ENCODE assay signal across 1 cellular context in genomic region chr1:25360596-25361581, GRCh38.
TF ChIP-seq lines count a peak whose summit lies in the region.

No MANE protein-coding gene starts in this region.

TF ChIP-seq in K562, 482 proteins besides CTCF, POLR2A, EP300 and RAD21 (continued from another document and continues in another):
- TF ChIP-seq, protein P1, sequence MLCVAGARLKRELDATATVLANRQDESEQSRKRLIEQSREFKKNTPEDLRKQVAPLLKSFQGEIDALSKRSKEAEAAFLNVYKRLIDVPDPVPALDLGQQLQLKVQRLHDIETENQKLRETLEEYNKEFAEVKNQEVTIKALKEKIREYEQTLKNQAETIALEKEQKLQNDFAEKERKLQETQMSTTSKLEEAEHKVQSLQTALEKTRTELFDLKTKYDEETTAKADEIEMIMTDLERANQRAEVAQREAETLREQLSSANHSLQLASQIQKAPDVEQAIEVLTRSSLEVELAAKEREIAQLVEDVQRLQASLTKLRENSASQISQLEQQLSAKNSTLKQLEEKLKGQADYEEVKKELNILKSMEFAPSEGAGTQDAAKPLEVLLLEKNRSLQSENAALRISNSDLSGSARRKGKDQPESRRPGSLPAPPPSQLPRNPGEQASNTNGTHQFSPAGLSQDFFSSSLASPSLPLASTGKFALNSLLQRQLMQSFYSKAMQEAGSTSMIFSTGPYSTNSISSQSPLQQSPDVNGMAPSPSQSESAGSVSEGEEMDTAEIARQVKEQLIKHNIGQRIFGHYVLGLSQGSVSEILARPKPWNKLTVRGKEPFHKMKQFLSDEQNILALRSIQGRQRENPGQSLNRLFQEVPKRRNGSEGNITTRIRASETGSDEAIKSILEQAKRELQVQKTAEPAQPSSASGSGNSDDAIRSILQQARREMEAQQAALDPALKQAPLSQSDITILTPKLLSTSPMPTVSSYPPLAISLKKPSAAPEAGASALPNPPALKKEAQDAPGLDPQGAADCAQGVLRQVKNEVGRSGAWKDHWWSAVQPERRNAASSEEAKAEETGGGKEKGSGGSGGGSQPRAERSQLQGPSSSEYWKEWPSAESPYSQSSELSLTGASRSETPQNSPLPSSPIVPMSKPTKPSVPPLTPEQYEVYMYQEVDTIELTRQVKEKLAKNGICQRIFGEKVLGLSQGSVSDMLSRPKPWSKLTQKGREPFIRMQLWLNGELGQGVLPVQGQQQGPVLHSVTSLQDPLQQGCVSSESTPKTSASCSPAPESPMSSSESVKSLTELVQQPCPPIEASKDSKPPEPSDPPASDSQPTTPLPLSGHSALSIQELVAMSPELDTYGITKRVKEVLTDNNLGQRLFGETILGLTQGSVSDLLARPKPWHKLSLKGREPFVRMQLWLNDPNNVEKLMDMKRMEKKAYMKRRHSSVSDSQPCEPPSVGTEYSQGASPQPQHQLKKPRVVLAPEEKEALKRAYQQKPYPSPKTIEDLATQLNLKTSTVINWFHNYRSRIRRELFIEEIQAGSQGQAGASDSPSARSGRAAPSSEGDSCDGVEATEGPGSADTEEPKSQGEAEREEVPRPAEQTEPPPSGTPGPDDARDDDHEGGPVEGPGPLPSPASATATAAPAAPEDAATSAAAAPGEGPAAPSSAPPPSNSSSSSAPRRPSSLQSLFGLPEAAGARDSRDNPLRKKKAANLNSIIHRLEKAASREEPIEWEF (CRISPR knock-in tag; IDR thresholded peaks at IDR 0.05), result no peak
- TF ChIP-seq CEBPB (tag; IDR thresholded peaks at IDR 0.05), result peak; percentile 54; the same call in 1 of the 2 replicates
- no peak for TF ChIP-seq DLX4 (CRISPR knock-in tag; IDR thresholded peaks at IDR 0.05)
- no peak for TF ChIP-seq ZNF354B (CRISPR knock-in tag; IDR thresholded peaks at IDR 0.05)
- TF ChIP-seq, protein P2, sequence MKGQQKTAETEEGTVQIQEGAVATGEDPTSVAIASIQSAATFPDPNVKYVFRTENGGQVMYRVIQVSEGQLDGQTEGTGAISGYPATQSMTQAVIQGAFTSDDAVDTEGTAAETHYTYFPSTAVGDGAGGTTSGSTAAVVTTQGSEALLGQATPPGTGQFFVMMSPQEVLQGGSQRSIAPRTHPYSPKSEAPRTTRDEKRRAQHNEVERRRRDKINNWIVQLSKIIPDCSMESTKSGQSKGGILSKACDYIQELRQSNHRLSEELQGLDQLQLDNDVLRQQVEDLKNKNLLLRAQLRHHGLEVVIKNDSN (CRISPR knock-in tag; IDR thresholded peaks at IDR 0.05), result peak; percentile 73
- TF ChIP-seq, protein P3, sequence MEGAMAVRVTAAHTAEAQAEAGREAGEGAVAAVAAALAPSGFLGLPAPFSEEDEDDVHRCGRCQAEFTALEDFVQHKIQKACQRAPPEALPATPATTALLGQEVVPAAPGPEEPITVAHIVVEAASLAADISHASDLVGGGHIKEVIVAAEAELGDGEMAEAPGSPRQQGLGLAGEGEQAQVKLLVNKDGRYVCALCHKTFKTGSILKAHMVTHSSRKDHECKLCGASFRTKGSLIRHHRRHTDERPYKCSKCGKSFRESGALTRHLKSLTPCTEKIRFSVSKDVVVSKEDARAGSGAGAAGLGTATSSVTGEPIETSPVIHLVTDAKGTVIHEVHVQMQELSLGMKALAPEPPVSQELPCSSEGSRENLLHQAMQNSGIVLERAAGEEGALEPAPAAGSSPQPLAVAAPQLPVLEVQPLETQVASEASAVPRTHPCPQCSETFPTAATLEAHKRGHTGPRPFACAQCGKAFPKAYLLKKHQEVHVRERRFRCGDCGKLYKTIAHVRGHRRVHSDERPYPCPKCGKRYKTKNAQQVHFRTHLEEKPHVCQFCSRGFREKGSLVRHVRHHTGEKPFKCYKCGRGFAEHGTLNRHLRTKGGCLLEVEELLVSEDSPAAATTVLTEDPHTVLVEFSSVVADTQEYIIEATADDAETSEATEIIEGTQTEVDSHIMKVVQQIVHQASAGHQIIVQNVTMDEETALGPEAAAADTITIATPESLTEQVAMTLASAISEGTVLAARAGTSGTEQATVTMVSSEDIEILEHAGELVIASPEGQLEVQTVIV (CRISPR knock-in tag; IDR thresholded peaks at IDR 0.05; ENCODE audit: borderline replicate concordance), result no peak
- no peak for TF ChIP-seq HNRNPL (IDR thresholded peaks at IDR 0.05; ENCODE audit: low read depth, low read length)
- no peak for TF ChIP-seq SRSF3 (IDR thresholded peaks at IDR 0.05; ENCODE audit: insufficient read depth, low read length)
- TF ChIP-seq, protein P4, sequence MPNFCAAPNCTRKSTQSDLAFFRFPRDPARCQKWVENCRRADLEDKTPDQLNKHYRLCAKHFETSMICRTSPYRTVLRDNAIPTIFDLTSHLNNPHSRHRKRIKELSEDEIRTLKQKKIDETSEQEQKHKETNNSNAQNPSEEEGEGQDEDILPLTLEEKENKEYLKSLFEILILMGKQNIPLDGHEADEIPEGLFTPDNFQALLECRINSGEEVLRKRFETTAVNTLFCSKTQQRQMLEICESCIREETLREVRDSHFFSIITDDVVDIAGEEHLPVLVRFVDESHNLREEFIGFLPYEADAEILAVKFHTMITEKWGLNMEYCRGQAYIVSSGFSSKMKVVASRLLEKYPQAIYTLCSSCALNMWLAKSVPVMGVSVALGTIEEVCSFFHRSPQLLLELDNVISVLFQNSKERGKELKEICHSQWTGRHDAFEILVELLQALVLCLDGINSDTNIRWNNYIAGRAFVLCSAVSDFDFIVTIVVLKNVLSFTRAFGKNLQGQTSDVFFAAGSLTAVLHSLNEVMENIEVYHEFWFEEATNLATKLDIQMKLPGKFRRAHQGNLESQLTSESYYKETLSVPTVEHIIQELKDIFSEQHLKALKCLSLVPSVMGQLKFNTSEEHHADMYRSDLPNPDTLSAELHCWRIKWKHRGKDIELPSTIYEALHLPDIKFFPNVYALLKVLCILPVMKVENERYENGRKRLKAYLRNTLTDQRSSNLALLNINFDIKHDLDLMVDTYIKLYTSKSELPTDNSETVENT (CRISPR knock-in tag; IDR thresholded peaks at IDR 0.05), result no peak
- TF ChIP-seq ZNF212 (CRISPR knock-in tag; IDR thresholded peaks at IDR 0.05), result no peak
- no peak for TF ChIP-seq ZNF239 (CRISPR knock-in tag; IDR thresholded peaks at IDR 0.05)
- 0 out of 4 replicates have a peak, but pooled peaks of 1 of the 2 experiments have one; percentile 23 for TF ChIP-seq FOXK2 (conservative IDR thresholded peaks at IDR 0.05 in 1 of 2, IDR thresholded peaks at IDR 0.05 in 1 of 2; ENCODE audit: low read depth in 2 of 2)
- TF ChIP-seq PTTG1 (tag; IDR thresholded peaks at IDR 0.05; ENCODE audit: low read depth), result no peak
- TF ChIP-seq TAF15 (IDR thresholded peaks at IDR 0.05; ENCODE audit: low read depth, low read length), result no peak
- TF ChIP-seq, protein P5, sequence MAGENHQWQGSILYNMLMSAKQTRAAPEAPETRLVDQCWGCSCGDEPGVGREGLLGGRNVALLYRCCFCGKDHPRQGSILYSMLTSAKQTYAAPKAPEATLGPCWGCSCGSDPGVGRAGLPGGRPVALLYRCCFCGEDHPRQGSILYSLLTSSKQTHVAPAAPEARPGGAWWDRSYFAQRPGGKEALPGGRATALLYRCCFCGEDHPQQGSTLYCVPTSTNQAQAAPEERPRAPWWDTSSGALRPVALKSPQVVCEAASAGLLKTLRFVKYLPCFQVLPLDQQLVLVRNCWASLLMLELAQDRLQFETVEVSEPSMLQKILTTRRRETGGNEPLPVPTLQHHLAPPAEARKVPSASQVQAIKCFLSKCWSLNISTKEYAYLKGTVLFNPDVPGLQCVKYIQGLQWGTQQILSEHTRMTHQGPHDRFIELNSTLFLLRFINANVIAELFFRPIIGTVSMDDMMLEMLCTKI (IDR thresholded peaks at IDR 0.05; ENCODE audit: partially characterized antibody), result no peak
- TF ChIP-seq CAMTA2 (CRISPR knock-in tag; conservative IDR thresholded peaks at IDR 0.05), result no peak
- TF ChIP-seq STAT5A (IDR thresholded peaks at IDR 0.05; ENCODE audit: borderline replicate concordance, low read length), result no peak
- TF ChIP-seq, protein P6, sequence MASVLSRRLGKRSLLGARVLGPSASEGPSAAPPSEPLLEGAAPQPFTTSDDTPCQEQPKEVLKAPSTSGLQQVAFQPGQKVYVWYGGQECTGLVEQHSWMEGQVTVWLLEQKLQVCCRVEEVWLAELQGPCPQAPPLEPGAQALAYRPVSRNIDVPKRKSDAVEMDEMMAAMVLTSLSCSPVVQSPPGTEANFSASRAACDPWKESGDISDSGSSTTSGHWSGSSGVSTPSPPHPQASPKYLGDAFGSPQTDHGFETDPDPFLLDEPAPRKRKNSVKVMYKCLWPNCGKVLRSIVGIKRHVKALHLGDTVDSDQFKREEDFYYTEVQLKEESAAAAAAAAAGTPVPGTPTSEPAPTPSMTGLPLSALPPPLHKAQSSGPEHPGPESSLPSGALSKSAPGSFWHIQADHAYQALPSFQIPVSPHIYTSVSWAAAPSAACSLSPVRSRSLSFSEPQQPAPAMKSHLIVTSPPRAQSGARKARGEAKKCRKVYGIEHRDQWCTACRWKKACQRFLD (CRISPR knock-in tag; IDR thresholded peaks at IDR 0.05), result peak; percentile 72; the same call in 1 of the 2 replicates
- TF ChIP-seq HDAC8 (tag; IDR thresholded peaks at IDR 0.05), result 0 out of 2 replicates have a peak, but pooled peaks have one; percentile 20
- no peak for TF ChIP-seq AFF1 (IDR thresholded peaks at IDR 0.05; ENCODE audit: low read depth in 1 of 2, partially characterized antibody in 2 of 2)
- TF ChIP-seq ZNF282 (CRISPR knock-in tag; IDR thresholded peaks at IDR 0.05), result no peak
- TF ChIP-seq PRMT5 (CRISPR knock-in tag; IDR thresholded peaks at IDR 0.05), result no peak
- TF ChIP-seq, protein P7, sequence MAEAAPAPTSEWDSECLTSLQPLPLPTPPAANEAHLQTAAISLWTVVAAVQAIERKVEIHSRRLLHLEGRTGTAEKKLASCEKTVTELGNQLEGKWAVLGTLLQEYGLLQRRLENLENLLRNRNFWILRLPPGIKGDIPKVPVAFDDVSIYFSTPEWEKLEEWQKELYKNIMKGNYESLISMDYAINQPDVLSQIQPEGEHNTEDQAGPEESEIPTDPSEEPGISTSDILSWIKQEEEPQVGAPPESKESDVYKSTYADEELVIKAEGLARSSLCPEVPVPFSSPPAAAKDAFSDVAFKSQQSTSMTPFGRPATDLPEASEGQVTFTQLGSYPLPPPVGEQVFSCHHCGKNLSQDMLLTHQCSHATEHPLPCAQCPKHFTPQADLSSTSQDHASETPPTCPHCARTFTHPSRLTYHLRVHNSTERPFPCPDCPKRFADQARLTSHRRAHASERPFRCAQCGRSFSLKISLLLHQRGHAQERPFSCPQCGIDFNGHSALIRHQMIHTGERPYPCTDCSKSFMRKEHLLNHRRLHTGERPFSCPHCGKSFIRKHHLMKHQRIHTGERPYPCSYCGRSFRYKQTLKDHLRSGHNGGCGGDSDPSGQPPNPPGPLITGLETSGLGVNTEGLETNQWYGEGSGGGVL (CRISPR knock-in tag; IDR thresholded peaks at IDR 0.05), result no peak
- no peak for TF ChIP-seq KAT8 (IDR thresholded peaks at IDR 0.05; ENCODE audit: low read depth)
- no peak for TF ChIP-seq ETV1 (tag; conservative IDR thresholded peaks at IDR 0.05; ENCODE audit: low read depth)
- peak; percentile 58; the same call in 1 of the 2 replicates for TF ChIP-seq NFATC3 (IDR thresholded peaks at IDR 0.05)
- no peak for TF ChIP-seq CCAR2 (IDR thresholded peaks at IDR 0.05; ENCODE audit: low read depth, low read length)
- TF ChIP-seq PHF20 (IDR thresholded peaks at IDR 0.05; ENCODE audit: partially characterized antibody), result no peak
- TF ChIP-seq, protein P8, sequence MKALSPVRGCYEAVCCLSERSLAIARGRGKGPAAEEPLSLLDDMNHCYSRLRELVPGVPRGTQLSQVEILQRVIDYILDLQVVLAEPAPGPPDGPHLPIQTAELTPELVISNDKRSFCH (CRISPR knock-in tag; IDR thresholded peaks at IDR 0.05), result no peak
- TF ChIP-seq, protein P8 (tag; IDR thresholded peaks at IDR 0.05), result no peak
- TF ChIP-seq C11orf30 (IDR thresholded peaks at IDR 0.05; ENCODE audit: low read depth), result peak; percentile 55
- no peak for TF ChIP-seq ETS2 (tag; IDR thresholded peaks at IDR 0.05; ENCODE audit: borderline replicate concordance, poor library complexity, severe bottlenecking)
- TF ChIP-seq ZNF695 (CRISPR knock-in tag; IDR thresholded peaks at IDR 0.05), result no peak
- TF ChIP-seq KAT7 (CRISPR knock-in tag; IDR thresholded peaks at IDR 0.05; ENCODE audit: borderline replicate concordance), result no peak
- no peak for TF ChIP-seq MEIS2 (IDR thresholded peaks at IDR 0.05; ENCODE audit: partially characterized antibody)
- TF ChIP-seq, protein P9, sequence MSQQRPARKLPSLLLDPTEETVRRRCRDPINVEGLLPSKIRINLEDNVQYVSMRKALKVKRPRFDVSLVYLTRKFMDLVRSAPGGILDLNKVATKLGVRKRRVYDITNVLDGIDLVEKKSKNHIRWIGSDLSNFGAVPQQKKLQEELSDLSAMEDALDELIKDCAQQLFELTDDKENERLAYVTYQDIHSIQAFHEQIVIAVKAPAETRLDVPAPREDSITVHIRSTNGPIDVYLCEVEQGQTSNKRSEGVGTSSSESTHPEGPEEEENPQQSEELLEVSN (IDR thresholded peaks at IDR 0.05; ENCODE audit: borderline replicate concordance in 1 of 2, extremely low read depth in 1 of 2, insufficient read depth in 1 of 2, insufficient read length in 1 of 2, low read depth in 1 of 2, low read length in 1 of 2, poor library complexity in 1 of 2, severe bottlenecking in 1 of 2), result peak in 1 of 2 experiments; percentile 36
- no peak for TF ChIP-seq RBM22 (IDR thresholded peaks at IDR 0.05; ENCODE audit: low read depth, low read length, poor library complexity, severe bottlenecking)
- no peak for TF ChIP-seq ZNF124 (CRISPR knock-in tag; IDR thresholded peaks at IDR 0.05)
